9 cellular contexts compared by ENCODE assay signal in the genomic region with DNA sequence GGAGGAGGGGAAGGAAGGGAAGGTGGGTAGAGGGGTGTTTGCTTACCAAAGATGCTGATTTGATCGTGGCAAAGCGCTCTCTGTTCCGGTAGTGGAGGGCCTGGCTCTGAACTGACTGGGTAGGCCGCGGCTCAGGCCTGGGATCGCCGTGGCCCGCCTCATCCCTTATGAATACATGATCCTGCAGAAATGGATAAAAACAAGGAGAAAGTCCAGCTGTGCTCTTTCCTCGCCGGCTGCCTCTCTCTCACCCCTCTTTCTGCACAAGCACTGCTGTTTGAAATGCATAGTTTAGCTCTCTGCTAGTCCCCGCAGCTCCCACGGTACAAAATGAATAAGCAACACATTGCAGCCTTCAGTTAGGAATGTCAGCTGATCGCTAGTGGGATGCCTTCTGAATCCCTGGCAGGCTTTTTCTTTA. TPM values are rescaled to one million over a fixed set of nuclear protein-coding genes. Genes with fewer than 3 reads are reported as not detected.
A peak's percentile ranks its signal among the peaks of the same experiment; 100 is the strongest.
DNase-seq lines count a peak whose midpoint lies in the region; ATAC-seq and TF ChIP-seq lines count a peak whose summit lies in the region.
"Had no signal": no experiment of that assay in that cellular context is flagged by ENCODE, and none has a peak within 500 bp of the region (broad histone marks: within the 10 kb centered on the region; RNA-seq: fewer than 3 reads in every experiment).

No MANE protein-coding gene starts in this region.

- no peak for TF ChIP-seq CTCF in WI38 (IDR thresholded peaks at IDR 0.05; ENCODE audit: low read depth, low read length)
- TF ChIP-seq CTCF in left ventricle myocardium inferior (IDR thresholded peaks at IDR 0.05; ENCODE audit: borderline replicate concordance), result no peak
- TF ChIP-seq CTCF in prostate gland (IDR thresholded peaks at IDR 0.05), result no peak

- 6% methylated on average over 13 of the region's 13 CpGs for WGBS in prostate gland

- H3K27ac Mint-ChIP-seq in activated T-helper 2 cell treated with anti-CD3 and anti-CD28 coated beads, Interferon-gamma antibody, Interleukin-2, Interleukin-4, amounts not matched to agents 10 μg/mL and 5 μg/mL and 100 μg/mL, durations not matched to agents 14 hours and 24 hours and 36 hours, result no peak overlapping the region

- H3K27ac ChIP-seq in left ventricle myocardium inferior (replicated peaks), result peak overlapping the region; percentile 83
- H3K27ac ChIP-seq in prostate gland, result peak overlapping the region; percentile 68 to 71

- intact Hi-C loops in left ventricle myocardium inferior (cut with micrococcal nuclease), result loop anchor here (5.0 kb wide), 1 partner anchor 183 kb away; the partner anchor contains the start of gene TAOK3
- intact Hi-C loops in prostate gland (cut with DNase I), result no loop called here
- intact Hi-C loops in activated T-helper 2 cell treated with anti-CD3 and anti-CD28 coated beads, Interferon-gamma antibody, Interleukin-2, Interleukin-4, amounts not matched to agents 10 μg/mL and 5 μg/mL and 100 μg/mL, durations not matched to agents 14 hours and 24 hours and 36 hours (cut with micrococcal nuclease), result no loop called here

- H3K36me3 Mint-ChIP-seq in activated T-helper 2 cell treated with anti-CD3 and anti-CD28 coated beads, Interferon-gamma antibody, Interleukin-2, Interleukin-4, amounts not matched to agents 10 μg/mL and 5 μg/mL and 100 μg/mL, durations not matched to agents 14 hours and 24 hours and 36 hours (ENCODE audit: low read depth), result peaks cover 22% of the 10 kb centered on the region

- H3K36me3 ChIP-seq in left ventricle myocardium inferior (peaks cover 15% of the 10 kb centered on the region), prostate gland (no peaks in the 10 kb centered on the region)

- in situ Hi-C loops in G401 (cut with HindIII; ENCODE audit: low sequenced_read_pairs), result no loop called here

- H3K4me3 Mint-ChIP-seq in activated T-helper 2 cell treated with anti-CD3 and anti-CD28 coated beads, Interferon-gamma antibody, Interleukin-2, Interleukin-4, amounts not matched to agents 10 μg/mL and 5 μg/mL and 100 μg/mL, durations not matched to agents 14 hours and 24 hours and 36 hours (ENCODE audit: low read depth), result no peak overlapping the region

- ATAC-seq in left lobe of liver (no peak), HG03442 (IDR thresholded peaks at IDR 0.05; ENCODE audit: unreplicated experiment) (no peak), HG03342 (IDR thresholded peaks at IDR 0.05; ENCODE audit: unreplicated experiment) (no peak)
- ATAC-seq: GM12878 had no signal

- H3K27me3 ChIP-seq in left ventricle myocardium inferior (ENCODE audit: low read depth), result no peaks in the 10 kb centered on the region
- H3K27me3 ChIP-seq in prostate gland (replicated peaks; ENCODE audit: insufficient read depth), result no peaks in the 10 kb centered on the region

- H3K9me3 ChIP-seq in left ventricle myocardium inferior (replicated peaks), result no peaks in the 10 kb centered on the region
- H3K9me3 ChIP-seq in prostate gland, result no peaks in the 10 kb centered on the region

- TF ChIP-seq POLR2A in prostate gland (IDR thresholded peaks at IDR 0.05), result no peak

- DNase-seq in G401 (ENCODE audit: low spot score), result peak; percentile 79
- peak; percentile 19 for DNase-seq in left ventricle myocardium inferior
- DNase-seq in prostate gland (ENCODE audit: low spot score), result peak; percentile 16
- no peak for DNase-seq in left lobe of liver (ENCODE audit: low spot score)
- no peak for DNase-seq in activated T-helper 2 cell treated with anti-CD3 and anti-CD28 coated beads, Interferon-gamma antibody, Interleukin-2, Interleukin-4, amounts not matched to agents 10 μg/mL and 5 μg/mL and 100 μg/mL, durations not matched to agents 14 hours and 24 hours and 36 hours (ENCODE audit: low spot score)

- peaks cover 62% of the 10 kb centered on the region for H3K4me1 ChIP-seq in left ventricle myocardium inferior
- H3K4me1 ChIP-seq in prostate gland (replicated peaks), result no peaks in the 10 kb centered on the region

- H3K4me3 ChIP-seq in WI38 (ENCODE audit: low read depth, low read length) (peak overlapping the region; percentile 63), left ventricle myocardium inferior (peak overlapping the region; percentile 68), prostate gland (peak overlapping the region; percentile 18 to 19)
- H3K4me3 ChIP-seq: GM12878 had no signal

- no peaks in the 10 kb centered on the region for H3K27me3 Mint-ChIP-seq in activated T-helper 2 cell treated with anti-CD3 and anti-CD28 coated beads, Interferon-gamma antibody, Interleukin-2, Interleukin-4, amounts not matched to agents 10 μg/mL and 5 μg/mL and 100 μg/mL, durations not matched to agents 14 hours and 24 hours and 36 hours (ENCODE audit: low read depth)

- no peaks in the 10 kb centered on the region for H3K9me3 Mint-ChIP-seq in activated T-helper 2 cell treated with anti-CD3 and anti-CD28 coated beads, Interferon-gamma antibody, Interleukin-2, Interleukin-4, amounts not matched to agents 10 μg/mL and 5 μg/mL and 100 μg/mL, durations not matched to agents 14 hours and 24 hours and 36 hours

- H3K4me1 Mint-ChIP-seq in activated T-helper 2 cell treated with anti-CD3 and anti-CD28 coated beads, Interferon-gamma antibody, Interleukin-2, Interleukin-4, amounts not matched to agents 10 μg/mL and 5 μg/mL and 100 μg/mL, durations not matched to agents 14 hours and 24 hours and 36 hours (ENCODE audit: low read depth), result no peaks in the 10 kb centered on the region

RNA-seq across cellular contexts. Expression of gene PEBP1, which starts 53.8 kb away (rescaled TPM):
- 259 and 282 TPM in 2 replicates for total RNA-seq in G401 (2014; rRNA removed; shearing (Covaris generic))
- 461 TPM for total RNA-seq in left ventricle myocardium inferior
- 100 to 1,000 TPM; 538 to 621 TPM for total RNA-seq in prostate gland
- 662 TPM for total RNA-seq in left lobe of liver
- total RNA-seq in activated T-helper 2 cell treated with anti-CD3 and anti-CD28 coated beads, Interferon-gamma antibody, Interleukin-2, Interleukin-4, amounts not matched to agents 10 μg/mL and 5 μg/mL and 100 μg/mL, durations not matched to agents 14 hours and 24 hours and 36 hours, result 177 and 184 TPM in 2 replicates

Comparison
In these comparisons a context has a peak if more than half of its experiments do, and no peak if none do; other contexts are left out.
1. DNase-seq: peak in G401 (single experiment), left ventricle myocardium inferior (single experiment) and prostate gland (single experiment); none in left lobe of liver (single experiment) and activated T-helper 2 cell treated with anti-CD3 and anti-CD28 coated beads, Interferon-gamma antibody, Interleukin-2, Interleukin-4, amounts not matched to agents 10 μg/mL and 5 μg/mL and 100 μg/mL, durations not matched to agents 14 hours and 24 hours and 36 hours (single experiment).
2. Peak in every context shown above with its lines, with median percentiles within 50 percentile points of each other: H3K4me3 ChIP-seq.